ENCODE assay signal across 8 cellular contexts in genomic region chrX:136879001-136879667, GRCh38. TPM values are rescaled to one million over a fixed set of nuclear protein-coding genes. Genes with fewer than 3 reads are reported as not detected.
A peak's percentile ranks its signal among the peaks of the same experiment; 100 is the strongest.
DNase-seq lines count a peak whose midpoint lies in the region; ATAC-seq and TF ChIP-seq lines count a peak whose summit lies in the region.

No MANE protein-coding gene starts in this region.

- peaks cover 4% of the 10 kb centered on the region for H3K4me1 Mint-ChIP-seq in central memory CD8-positive, alpha-beta T cell
- peaks cover 8% of the 10 kb centered on the region for H3K4me1 Mint-ChIP-seq in mesothelial cell of epicardium

- H3K79me2 ChIP-seq in Karpas-422 (ENCODE audit: low read length): peaks cover 28% of the 10 kb centered on the region

- peak overlapping the region; percentile 89 for H3K27ac ChIP-seq in Karpas-422 (ENCODE audit: low read length)

- H2AFZ ChIP-seq in Karpas-422 (ENCODE audit: low read length): no peak overlapping the region

- H3K36me3 Mint-ChIP-seq in central memory CD8-positive, alpha-beta T cell (ENCODE audit: insufficient read depth): peaks cover 58% of the 10 kb centered on the region
- peaks cover 19% of the 10 kb centered on the region for H3K36me3 Mint-ChIP-seq in mesothelial cell of epicardium

- H3K9ac ChIP-seq in Karpas-422 (ENCODE audit: low read length): peak overlapping the region; percentile 92

- H3K27me3 ChIP-seq in Karpas-422 (ENCODE audit: low read length): no peaks in the 10 kb centered on the region

- TF ChIP-seq CTCF in AG10803 (conservative IDR thresholded peaks at IDR 0.05; ENCODE audit: low read length) (no peak), mesothelial cell of epicardium (IDR thresholded peaks at IDR 0.05; ENCODE audit: unreplicated experiment) (no peak), GM20000 (IDR thresholded peaks at IDR 0.05; ENCODE audit: extremely low read depth, missing control alignments) (no peak)

- peak overlapping the region; percentile 87 for H3K4me2 ChIP-seq in Karpas-422 (ENCODE audit: low read depth, low read length, poor library complexity, severe bottlenecking)

- no peaks in the 10 kb centered on the region for H3K9me3 ChIP-seq in Karpas-422 (ENCODE audit: low read length)

- no peak for DNase-seq in AG10803 (ENCODE audit: low read depth)
- peak; percentile 53 for DNase-seq in Karpas-422
- no peak for DNase-seq in central memory CD8-positive, alpha-beta T cell (ENCODE audit: low spot score in 2 of 2)
- no peak for DNase-seq in mesothelial cell of epicardium (ENCODE audit: low spot score in 2 of 2, unreplicated experiment in 2 of 2)
- DNase-seq in NCI-H2196 (lab: John Stamatoyannopoulos, UW; ENCODE audit: unreplicated experiment): no peak
- DNase-seq in HuH-7 (ENCODE audit: low spot score): no peak
- DNase-seq in GM20000 (ENCODE audit: low spot score): no peak

- H3K4me1 ChIP-seq in Karpas-422 (ENCODE audit: low read length): peaks cover 12% of the 10 kb centered on the region

- H3K4me3 Mint-ChIP-seq in central memory CD8-positive, alpha-beta T cell: peak overlapping the region; percentile 97
- peak overlapping the region; percentile 91 for H3K4me3 Mint-ChIP-seq in mesothelial cell of epicardium

- peaks cover 5% of the 10 kb centered on the region; the same call in 1 of the 2 replicates for H4K20me1 ChIP-seq in Karpas-422 (ENCODE audit: insufficient read depth, low read depth, low read length)

- no peaks in the 10 kb centered on the region for H3K27me3 Mint-ChIP-seq in central memory CD8-positive, alpha-beta T cell
- no peaks in the 10 kb centered on the region for H3K27me3 Mint-ChIP-seq in mesothelial cell of epicardium (ENCODE audit: low read depth)

- peaks cover 36% of the 10 kb centered on the region for H3K36me3 ChIP-seq in Karpas-422 (ENCODE audit: insufficient read depth, low read length)

- ATAC-seq in central memory CD8-positive, alpha-beta T cell (replicated peaks; ENCODE audit: extremely low read depth, poor library complexity, severe bottlenecking): peak; percentile 25
- no peak for ATAC-seq in HG03521 (IDR thresholded peaks at IDR 0.05; ENCODE audit: unreplicated experiment)

- H3K9me2 ChIP-seq in Karpas-422 (replicated peaks; ENCODE audit: insufficient read depth, low read length): no peaks in the 10 kb centered on the region

- H3K27ac Mint-ChIP-seq in central memory CD8-positive, alpha-beta T cell (ENCODE audit: low read depth): peak overlapping the region; percentile 96
- H3K27ac Mint-ChIP-seq in mesothelial cell of epicardium: peak overlapping the region; percentile 97

- peak overlapping the region; percentile 89 for H3K4me3 ChIP-seq in AG10803 (ENCODE audit: low read length)
- peak overlapping the region; percentile 87 for H3K4me3 ChIP-seq in Karpas-422 (ENCODE audit: low read length)

- no peaks in the 10 kb centered on the region for H3K9me3 Mint-ChIP-seq in central memory CD8-positive, alpha-beta T cell
- H3K9me3 Mint-ChIP-seq in mesothelial cell of epicardium: peaks cover 16% of the 10 kb centered on the region

RNA-seq across cellular contexts. Expression of gene RBMX, which starts 1.4 kb away (rescaled TPM):
- total RNA-seq in Karpas-422 (2014; rRNA removed; shearing (Covaris generic); ENCODE audit: low replicate concordance): 186 and 263 TPM in 2 replicates
- total RNA-seq in mesothelial cell of epicardium: 369 to 373 TPM (median 371 TPM) in 3 replicates
